In the genomic region with DNA sequence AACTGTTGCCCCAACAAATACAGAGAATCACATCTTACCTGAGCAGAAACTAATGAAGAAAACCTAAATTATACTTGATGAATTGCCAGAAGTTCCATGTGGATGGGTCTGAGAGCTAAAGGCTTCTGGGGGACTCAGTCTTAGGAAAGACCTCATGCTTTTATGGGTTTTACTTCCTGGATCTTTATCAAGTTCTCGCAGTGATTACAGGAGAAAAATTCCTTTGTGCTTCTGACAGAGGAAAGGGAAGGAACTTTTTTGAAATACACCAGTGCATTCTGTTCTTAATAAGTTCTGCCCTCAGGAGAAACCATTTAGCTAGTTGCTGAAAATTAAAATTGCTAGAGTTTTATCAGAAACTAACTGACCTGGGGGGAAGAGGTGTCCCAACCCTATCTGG, we compare ENCODE assay signal across 19 cellular contexts.
"Had no signal": no experiment of that assay in that cellular context is flagged by ENCODE, and none has a peak within 500 bp of the region (broad histone marks: within the 10 kb centered on the region; RNA-seq: fewer than 3 reads in every experiment).

No MANE protein-coding gene starts in this region.

- DNase-seq: activated CD4-positive, alpha-beta memory T cell treated with anti-CD3 and anti-CD28 coated beads, Interleukin-2, amount 10 ng/mL, durations not matched to agents 7 days and 5 days; activated gamma-delta T cell; activated T-cell treated with anti-CD3 and anti-CD28 coated beads, Interleukin-2, amount 50 U/mL, for 48 hours; central memory CD4-positive, alpha-beta T cell; esophagus squamous epithelium; foreskin keratinocyte; immature natural killer cell; nucleus accumbens; right cardiac atrium; stimulated activated naive CD8-positive, alpha-beta T cell treated with anti-CD3 and anti-CD28 coated beads, Interleukin-15, Interleukin-2, amounts not matched to agents 100 U/mL and 50 U/mL, for 24 hours; T-cell; T-helper 9 cell; transverse colon had no signal

- H3K9me3 Mint-ChIP-seq: activated CD4-positive, alpha-beta memory T cell treated with anti-CD3 and anti-CD28 coated beads, Interleukin-2, amount 10 ng/mL, durations not matched to agents 7 days and 5 days had no signal

- H3K4me1 Mint-ChIP-seq: activated CD4-positive, alpha-beta memory T cell treated with anti-CD3 and anti-CD28 coated beads, Interleukin-2, amount 10 ng/mL, durations not matched to agents 7 days and 5 days; brain; immature natural killer cell; T-cell had no signal

- H3K36me3 Mint-ChIP-seq: activated naive CD8-positive, alpha-beta T cell; brain; immature natural killer cell; natural killer cell treated with Interleukin-12 subunit alpha and Interleukin-12 subunit beta and Interleukin-15 and Interleukin-18, amount 100 ng/mL, for 72 hours; T-cell had no signal

- H3K27me3 ChIP-seq: esophagus squamous epithelium, foreskin keratinocyte, transverse colon, vagina had no signal

- H3K27me3 Mint-ChIP-seq: activated CD4-positive, alpha-beta memory T cell treated with anti-CD3 and anti-CD28 coated beads, Interleukin-2, amount 10 ng/mL, durations not matched to agents 7 days and 5 days; activated naive CD8-positive, alpha-beta T cell; natural killer cell treated with Interleukin-12 subunit alpha and Interleukin-12 subunit beta and Interleukin-15 and Interleukin-18, amount 100 ng/mL, for 72 hours had no signal

- H3K4me3 ChIP-seq: coronary artery, esophagus squamous epithelium, smooth muscle cell, transverse colon, vagina had no signal

- H3K9me3 ChIP-seq: esophagus squamous epithelium, transverse colon, vagina had no signal

- H3K4me3 Mint-ChIP-seq: activated CD4-positive, alpha-beta memory T cell treated with anti-CD3 and anti-CD28 coated beads, Interleukin-2, amount 10 ng/mL, durations not matched to agents 7 days and 5 days; activated naive CD8-positive, alpha-beta T cell; brain; immature natural killer cell; natural killer cell treated with Interleukin-12 subunit alpha and Interleukin-12 subunit beta and Interleukin-15 and Interleukin-18, amount 100 ng/mL, for 72 hours; T-cell had no signal

- H3K36me3 ChIP-seq: esophagus squamous epithelium, transverse colon, vagina had no signal

- H3K4me1 ChIP-seq: transverse colon, vagina had no signal

- H3K27ac Mint-ChIP-seq: activated CD4-positive, alpha-beta memory T cell treated with anti-CD3 and anti-CD28 coated beads, Interleukin-2, amount 10 ng/mL, durations not matched to agents 7 days and 5 days; activated naive CD8-positive, alpha-beta T cell; brain; immature natural killer cell; natural killer cell treated with Interleukin-12 subunit alpha and Interleukin-12 subunit beta and Interleukin-15 and Interleukin-18, amount 100 ng/mL, for 72 hours; T-cell had no signal

- H3K27ac ChIP-seq: coronary artery, esophagus squamous epithelium, foreskin keratinocyte, transverse colon, vagina had no signal
